ENCODE assay signal across 19 cellular contexts in the genomic region with DNA sequence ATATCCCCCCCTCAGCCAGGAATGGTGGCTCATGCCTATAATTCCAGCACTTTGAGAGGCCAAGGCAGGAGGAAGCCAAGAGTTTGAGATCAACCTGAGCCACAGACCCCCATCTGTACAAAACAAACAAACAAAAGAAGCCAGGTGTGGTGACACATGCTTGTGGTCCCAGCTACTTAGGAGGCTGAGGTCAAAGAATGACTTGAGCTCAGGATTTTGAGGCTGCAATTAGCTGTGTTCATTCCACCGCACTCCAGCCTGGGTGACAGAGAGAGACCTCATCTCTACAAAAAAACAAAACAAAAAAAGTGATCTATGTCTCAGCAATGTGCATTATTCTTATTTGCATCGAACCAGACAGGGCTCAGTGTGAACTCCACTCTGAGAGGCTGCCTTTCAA.
A peak's percentile ranks its signal among the peaks of the same experiment; 100 is the strongest.
DNase-seq lines count a peak whose midpoint lies in the region; ATAC-seq and TF ChIP-seq lines count a peak whose summit lies in the region.
"Had no signal": no experiment of that assay in that cellular context is flagged by ENCODE, and none has a peak within 500 bp of the region (broad histone marks: within the 10 kb centered on the region; RNA-seq: fewer than 3 reads in every experiment).

No MANE protein-coding gene starts in this region.

- no peak for ATAC-seq in GM21786 (IDR thresholded peaks at IDR 0.05; ENCODE audit: unreplicated experiment)
- ATAC-seq: HCT116 had no signal

- no peak overlapping the region for H3K27ac ChIP-seq in sigmoid colon
- H3K27ac ChIP-seq: Peyer's patch had no signal

- no peaks in the 10 kb centered on the region for H3K9me3 ChIP-seq in sigmoid colon
- H3K9me3 ChIP-seq: Peyer's patch had no signal

- intact Hi-C loops in sigmoid colon (cut with DNase I): no loop called here
- intact Hi-C loops in CD14-positive monocyte (cut with micrococcal nuclease): no loop called here

- no peak for TF ChIP-seq POLR2A in sigmoid colon (IDR thresholded peaks at IDR 0.05)

- no peak overlapping the region for H3K4me3 ChIP-seq in sigmoid colon
- H3K4me3 ChIP-seq: MG63, Peyer's patch had no signal

- H3K27me3 Mint-ChIP-seq in CD14-positive monocyte (ENCODE audit: low read depth in 3 of 3): no peaks in the 10 kb centered on the region

- no peak overlapping the region for H3K4me3 Mint-ChIP-seq in CD14-positive monocyte
- H3K4me3 Mint-ChIP-seq: CD4-positive, alpha-beta T cell had no signal

- H3K4me1 Mint-ChIP-seq in CD14-positive monocyte: no peaks in the 10 kb centered on the region

- TF ChIP-seq EP300 in sigmoid colon (IDR thresholded peaks at IDR 0.05): no peak

- H3K4me1 ChIP-seq in sigmoid colon: no peaks in the 10 kb centered on the region
- H3K4me1 ChIP-seq: Peyer's patch had no signal

- no peaks in the 10 kb centered on the region for H3K36me3 ChIP-seq in sigmoid colon
- H3K36me3 ChIP-seq: MG63, Peyer's patch had no signal

- 72 to 76% methylated on average over 2 of the region's 2 CpGs for WGBS in sigmoid colon, 2 donors

- TF ChIP-seq CTCF in sigmoid colon (IDR thresholded peaks at IDR 0.05): no peak
- TF ChIP-seq CTCF in CD14-positive monocyte (IDR thresholded peaks at IDR 0.05): no peak

- H3K9me3 Mint-ChIP-seq in CD14-positive monocyte: no peaks in the 10 kb centered on the region

- no peaks in the 10 kb centered on the region for H3K27me3 ChIP-seq in sigmoid colon
- H3K27me3 ChIP-seq: MG63, Peyer's patch had no signal

- DNase-seq in EL (peak; percentile 23), LHCN-M2 (ENCODE audit: low read depth) (peak; percentile 85), astrocyte of the hippocampus (ENCODE audit: low read depth, low spot score) (peak; percentile 29), myocyte (ENCODE audit: low read depth) (peak; percentile 79), anterior cingulate cortex (lab: John Stamatoyannopoulos, UW) (no peak), sigmoid colon (no peak), CD14-positive monocyte (ENCODE audit: low spot score) (no peak)
- DNase-seq: CD4-positive, alpha-beta T cell; DND-41; KBM-7; MG63; NCI-H1105; NCI-H187; NCI-H446 treated with DMSO at 0.1 percent for 48 hours; NCI-H774; Peyer's patch; SIG-M5 had no signal

- no peaks in the 10 kb centered on the region for H3K36me3 Mint-ChIP-seq in CD14-positive monocyte

- no peak overlapping the region for H3K27ac Mint-ChIP-seq in CD14-positive monocyte
- H3K27ac Mint-ChIP-seq: CD4-positive, alpha-beta T cell had no signal

Comparison
In these comparisons a context has a peak if more than half of its experiments do, and no peak if none do; other contexts are left out.
1. DNase-seq: peak in EL (single experiment), LHCN-M2 (single experiment), astrocyte of the hippocampus (single experiment) and myocyte (single experiment); none in anterior cingulate cortex (0 of 58), sigmoid colon (single experiment) and CD14-positive monocyte (single experiment).